In genomic region chr3:70849911-70850699, GRCh38 we compare ENCODE assay signal across 10 cellular contexts.
DNase-seq lines count a peak whose midpoint lies in the region; ATAC-seq, FAIRE-seq and TF ChIP-seq lines count a peak whose summit lies in the region.
"Had no signal": no experiment of that assay in that cellular context is flagged by ENCODE, and none has a peak within 500 bp of the region (broad histone marks: within the 10 kb centered on the region; RNA-seq: fewer than 3 reads in every experiment).

No MANE protein-coding gene starts in this region.

- no peaks in the 10 kb centered on the region for H3K9me3 ChIP-seq in SJSA1 (replicated peaks)
- H3K9me3 ChIP-seq: lower lobe of right lung had no signal

- H3K4me1 ChIP-seq in SJSA1 (replicated peaks), result peaks cover 44% of the 10 kb centered on the region
- H3K4me1 ChIP-seq: lower lobe of right lung had no signal

- no peaks in the 10 kb centered on the region for H3K36me3 ChIP-seq in SJSA1
- H3K36me3 ChIP-seq: lower lobe of right lung had no signal

- TF ChIP-seq POLR2A in H54 (IDR thresholded peaks at IDR 0.05; ENCODE audit: low read depth, low read length), result no peak

- intact Hi-C loops in sciatic nerve (cut with DNase I), result no loop called here

- H3K27me3 ChIP-seq in SJSA1 (replicated peaks), result no peaks in the 10 kb centered on the region

- H3K27ac ChIP-seq in SJSA1, result peak overlapping the region; percentile 26
- H3K27ac ChIP-seq: lower lobe of right lung had no signal

- DNase-seq in H54 (ENCODE audit: insufficient read length, low spot score), result peak; percentile 38
- peak; percentile 54 to 75 for DNase-seq in SJSA1 (ENCODE audit: low read depth in 1 of 2, low spot score in 2 of 2)
- peak; percentile 84 for DNase-seq in fibroblast of the conjunctiva (ENCODE audit: low read depth)
- DNase-seq in sciatic nerve (ENCODE audit: low spot score), result peak; percentile 67
- no peak for DNase-seq in NCI-H2171 treated with DMSO at 0.1 percent for 48 hours (lab: John Stamatoyannopoulos, UW)
- no peak for DNase-seq in medulla oblongata (ENCODE audit: extremely low spot score)
- no peak for DNase-seq in T-helper 1 cell
- DNase-seq in NCI-H128 (lab: John Stamatoyannopoulos, UW; ENCODE audit: unreplicated experiment), result no peak
- DNase-seq: lower lobe of right lung, NCI-H1048 had no signal

- H3K4me3 ChIP-seq in SJSA1, result no peak overlapping the region
- H3K4me3 ChIP-seq: lower lobe of right lung had no signal

- ATAC-seq in sciatic nerve, result peak; percentile 86
- ATAC-seq: lower lobe of right lung had no signal

- FAIRE-seq in H54 (lab: Jason Lieb, UNC), result peak; percentile 90

Comparison
In these comparisons a context has a peak if more than half of its experiments do, and no peak if none do; other contexts are left out.
1. DNase-seq: peak in H54 (single experiment), SJSA1 (2 of 2), fibroblast of the conjunctiva (single experiment) and sciatic nerve (single experiment); none in NCI-H2171 treated with DMSO at 0.1 percent for 48 hours (single experiment), medulla oblongata (single experiment), T-helper 1 cell (0 of 5) and NCI-H128 (single experiment).